Comparison of ENCODE assay signal across 8 cellular contexts in genomic region chr1:193448682-193449461, GRCh38.
DNase-seq lines count a peak whose midpoint lies in the region; ATAC-seq, FAIRE-seq and TF ChIP-seq lines count a peak whose summit lies in the region.

No MANE protein-coding gene starts in this region.

- H3K79me2 ChIP-seq in GM23338 (replicated peaks; ENCODE audit: insufficient read depth), result no peaks in the 10 kb centered on the region

- H3K9me3 Mint-ChIP-seq in GM23338, result no peaks in the 10 kb centered on the region

- H3F3A ChIP-seq in GM23338 (replicated peaks; ENCODE audit: low read depth), result no peaks in the 10 kb centered on the region

- H2AFZ ChIP-seq in GM23338, result 0 out of 2 replicates have a peak overlapping the region, but pooled peaks have one; percentile 72

- FAIRE-seq in urothelium cell line (lab: Jason Lieb, UNC), result no peak

- DNase-seq in GM23338 (ENCODE audit: low spot score) (no peak), NCI-H226 (peak; percentile 12), iris pigment epithelial cell (ENCODE audit: low read depth) (peak; percentile 22), urothelium cell line (ENCODE audit: low spot score) (no peak), HT-29 (ENCODE audit: low spot score) (no peak), DMS 273 (lab: John Stamatoyannopoulos, UW; ENCODE audit: unreplicated experiment) (no peak), GM03348 (ENCODE audit: low spot score) (no peak)

- no peak overlapping the region for H3K4me3 ChIP-seq in GM23338

- no peaks in the 10 kb centered on the region for H3K27me3 Mint-ChIP-seq in GM23338 (ENCODE audit: insufficient read depth, low read depth, poor library complexity)

- H3K27me3 ChIP-seq in GM23338 (ENCODE audit: insufficient read depth), result no peaks in the 10 kb centered on the region

- no peak for TF ChIP-seq CTCF in GM23338 (conservative IDR thresholded peaks at IDR 0.05; ENCODE audit: low read depth in 2 of 2)

- no peaks in the 10 kb centered on the region for H3K4me1 ChIP-seq in GM23338 (ENCODE audit: insufficient read depth)

- H3K36me3 ChIP-seq in GM23338 (ENCODE audit: insufficient read depth), result no peaks in the 10 kb centered on the region

- H3K4me1 Mint-ChIP-seq in GM23338, result peaks cover 5% of the 10 kb centered on the region; the same call in 2 of the 3 replicates

- H4K20me1 ChIP-seq in GM23338 (replicated peaks; ENCODE audit: insufficient read depth), result no peaks in the 10 kb centered on the region

- no peaks in the 10 kb centered on the region for H3K9me2 ChIP-seq in GM23338 (ENCODE audit: insufficient read depth)

- H3K36me3 Mint-ChIP-seq in GM23338 (ENCODE audit: low read depth), result no peaks in the 10 kb centered on the region

- peak; percentile 92 for ATAC-seq in GM18520 (IDR thresholded peaks at IDR 0.05; ENCODE audit: unreplicated experiment)
- ATAC-seq in GM23338, result no peak

- H3K27ac Mint-ChIP-seq in GM23338, result no peak overlapping the region; the same call in 1 of the 2 replicates

- H3K27ac ChIP-seq in GM23338 (ENCODE audit: low read depth), result no peak overlapping the region

- no peak overlapping the region for H3K4me3 Mint-ChIP-seq in GM23338

- H3K4me2 ChIP-seq in GM23338, result no peak overlapping the region

TF ChIP-seq in GM23338, 12 proteins besides CTCF, POLR2A, EP300 and RAD21:
- TF ChIP-seq ZNF462 (CRISPR knock-in tag; IDR thresholded peaks at IDR 0.05) (no peak), ZNF114 (CRISPR knock-in tag; IDR thresholded peaks at IDR 0.05) (no peak), CREB1 (CRISPR knock-in tag; IDR thresholded peaks at IDR 0.05; ENCODE audit: low read depth) (no peak), JUNB (IDR thresholded peaks at IDR 0.05; ENCODE audit: unreplicated experiment) (no peak), STAT1 (IDR thresholded peaks at IDR 0.05; ENCODE audit: unreplicated experiment) (no peak), NANOG (IDR thresholded peaks at IDR 0.05; ENCODE audit: borderline replicate concordance) (no peak)

Comparison
In these comparisons a context has a peak if more than half of its experiments do, and no peak if none do; other contexts are left out.
1. DNase-seq: peak in NCI-H226 (single experiment) and iris pigment epithelial cell (single experiment); none in GM23338 (single experiment), urothelium cell line (single experiment), HT-29 (single experiment), DMS 273 (single experiment) and GM03348 (single experiment).